ENCODE assay signal across 21 cellular contexts in the genomic region with DNA sequence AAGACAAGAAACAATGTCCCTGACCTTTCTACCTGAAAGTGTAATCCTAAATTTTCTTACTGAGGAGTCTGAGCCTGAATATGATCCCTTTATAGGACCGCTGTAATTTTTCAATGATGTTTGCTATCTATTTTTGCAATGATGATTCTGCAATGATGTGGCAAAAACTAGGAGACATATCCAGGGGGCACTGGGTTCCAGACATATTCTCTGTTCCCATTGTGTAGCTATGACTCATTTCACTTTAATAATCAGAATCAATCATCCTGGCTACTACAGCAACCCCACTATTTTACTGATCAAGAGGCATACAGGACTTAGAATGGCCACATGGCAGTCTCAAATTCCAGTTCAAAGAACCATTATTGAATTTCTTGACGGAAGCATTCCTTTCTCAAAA.
DNase-seq lines count a peak whose midpoint lies in the region; FAIRE-seq and TF ChIP-seq lines count a peak whose summit lies in the region.
"Had no signal": no experiment of that assay in that cellular context is flagged by ENCODE, and none has a peak within 500 bp of the region (broad histone marks: within the 10 kb centered on the region; RNA-seq: fewer than 3 reads in every experiment).

No MANE protein-coding gene starts in this region.

- peak; percentile 0 for DNase-seq in MCF 10A (ENCODE audit: unreplicated experiment)
- no peak for DNase-seq in breast epithelium (ENCODE audit: low spot score in 2 of 2)
- peak; percentile 14 for DNase-seq in astrocyte (ENCODE audit: low read depth)
- peak; percentile 32 for DNase-seq in fibroblast of mammary gland (ENCODE audit: low read depth)
- no peak for DNase-seq in NCI-H2171 treated with DMSO at 0.1 percent for 48 hours (lab: John Stamatoyannopoulos, UW)
- DNase-seq in dorsolateral prefrontal cortex, result no peak
- no peak for DNase-seq in GM13977 (ENCODE audit: low spot score)
- no peak for DNase-seq in iPS-NIHi7 (ENCODE audit: extremely low spot score)
- DNase-seq: AML-193, MV-4-11, NCI-H1694, NCI-H2081, NCI-H2171, NCI-H446, NCI-H526, OCI-M1, Right ventricle myocardium superior had no signal

- H2AFZ ChIP-seq in astrocyte (ENCODE audit: low read depth, low read length), result no peak overlapping the region
- H2AFZ ChIP-seq: GM23338 had no signal

- TF ChIP-seq POLR2A in breast epithelium (IDR thresholded peaks at IDR 0.05), result no peak

- H3K27me3 ChIP-seq in breast epithelium (no peaks in the 10 kb centered on the region), astrocyte (ENCODE audit: insufficient read depth, low read length) (no peaks in the 10 kb centered on the region), dorsolateral prefrontal cortex (no peaks in the 10 kb centered on the region)

- no peaks in the 10 kb centered on the region for H3K9me3 Mint-ChIP-seq in MCF 10A (ENCODE audit: unreplicated experiment)
- H3K9me3 Mint-ChIP-seq in astrocyte (ENCODE audit: unreplicated experiment), result no peaks in the 10 kb centered on the region
- H3K9me3 Mint-ChIP-seq: GM23338 had no signal

- H3K27me3 Mint-ChIP-seq in MCF 10A (ENCODE audit: insufficient read depth, unreplicated experiment) (no peaks in the 10 kb centered on the region), astrocyte (ENCODE audit: low read depth, unreplicated experiment) (no peaks in the 10 kb centered on the region)

- no peak overlapping the region for H3K27ac ChIP-seq in breast epithelium
- no peak overlapping the region for H3K27ac ChIP-seq in astrocyte (ENCODE audit: low read depth, low read length)
- H3K27ac ChIP-seq in dorsolateral prefrontal cortex, result no peak overlapping the region
- H3K27ac ChIP-seq: 22Rv1, C4-2B had no signal

- H3K4me3 Mint-ChIP-seq in MCF 10A (ENCODE audit: unreplicated experiment) (no peak overlapping the region), astrocyte (ENCODE audit: unreplicated experiment) (no peak overlapping the region)
- H3K4me3 Mint-ChIP-seq: GM23338 had no signal

- TF ChIP-seq CTCF in MCF 10A (IDR thresholded peaks at IDR 0.05; ENCODE audit: unreplicated experiment) (no peak), breast epithelium (IDR thresholded peaks at IDR 0.05) (no peak), astrocyte (IDR thresholded peaks at IDR 0.05; ENCODE audit: insufficient read depth, low read depth, low read length) (no peak), fibroblast of mammary gland (conservative IDR thresholded peaks at IDR 0.05; ENCODE audit: control insufficient read depth, insufficient read depth, low read depth, low read length) (no peak), dorsolateral prefrontal cortex (IDR thresholded peaks at IDR 0.05 in 54 of 56, conservative IDR thresholded peaks at IDR 0.05 in 2 of 56; ENCODE audit: low read depth in 1 of 56, partially characterized antibody in 56 of 56) (no peak), GM13977 (IDR thresholded peaks at IDR 0.05; ENCODE audit: extremely low read depth, insufficient read depth, missing control alignments) (no peak)

- H3K9ac ChIP-seq in astrocyte (ENCODE audit: low read length), result no peak overlapping the region

- H3K27ac Mint-ChIP-seq in MCF 10A (ENCODE audit: low read depth, unreplicated experiment) (no peak overlapping the region), astrocyte (ENCODE audit: unreplicated experiment) (no peak overlapping the region)
- H3K27ac Mint-ChIP-seq: GM23338 had no signal

- no TSS peak for BruUV-seq in MCF 10A (replicated peaks; lab: Mats Ljungman, UMichigan)

- in situ Hi-C loops in GM13977 (cut with MboI; ENCODE audit: low pct_unique_long_range_greater_than_20kb, low sequenced_read_pairs, unreplicated experiment), result no loop called here

- no peak for FAIRE-seq in astrocyte (lab: Jason Lieb, UNC)
- FAIRE-seq: HTR-8/SVneo had no signal

- intact Hi-C loops in MCF 10A (cut with micrococcal nuclease), result no loop called here
- intact Hi-C loops in breast epithelium (cut with DNase I; ENCODE audit: low total_unique reads), result no loop called here
- intact Hi-C loops in dorsolateral prefrontal cortex (cut with DNase I), result no loop called here

- POLR2A ChIA-PET in MCF 10A (lab: Yijun Ruan, JAX), result no interaction called here

- H3K4me1 ChIP-seq in breast epithelium, result no peaks in the 10 kb centered on the region
- no peaks in the 10 kb centered on the region for H3K4me1 ChIP-seq in astrocyte (ENCODE audit: insufficient read depth, low read length)

- H3K9me3 ChIP-seq in breast epithelium, result no peaks in the 10 kb centered on the region
- H3K9me3 ChIP-seq in astrocyte (ENCODE audit: insufficient read depth, low read depth, low read length), result no peaks in the 10 kb centered on the region

- H3K79me2 ChIP-seq in astrocyte (ENCODE audit: insufficient read depth, low read length), result no peaks in the 10 kb centered on the region

- H3K36me3 Mint-ChIP-seq in MCF 10A (ENCODE audit: insufficient read depth, unreplicated experiment) (peaks cover 80% of the 10 kb centered on the region), astrocyte (ENCODE audit: low read depth, unreplicated experiment) (peaks cover 15% of the 10 kb centered on the region)

- H3K4me1 Mint-ChIP-seq in MCF 10A (ENCODE audit: insufficient read depth, unreplicated experiment) (no peaks in the 10 kb centered on the region), astrocyte (ENCODE audit: low read depth, unreplicated experiment) (no peaks in the 10 kb centered on the region)
- H3K4me1 Mint-ChIP-seq: GM23338 had no signal

- H3K36me3 ChIP-seq in breast epithelium, result no peaks in the 10 kb centered on the region
- peaks cover 20% of the 10 kb centered on the region for H3K36me3 ChIP-seq in astrocyte (ENCODE audit: insufficient read depth, low read length)

- H3K4me3 ChIP-seq in breast epithelium, result no peak overlapping the region
- H3K4me3 ChIP-seq in astrocyte (ENCODE audit: insufficient read depth, low read depth, low read length), result no peak overlapping the region
- H3K4me3 ChIP-seq in fibroblast of mammary gland (ENCODE audit: control insufficient read depth, low read depth, low read length), result no peak overlapping the region
- no peak overlapping the region for H3K4me3 ChIP-seq in dorsolateral prefrontal cortex
- H3K4me3 ChIP-seq: GM23338 had no signal

- no peak overlapping the region for H3K4me2 ChIP-seq in astrocyte (ENCODE audit: low read length)
- H3K4me2 ChIP-seq: GM23338 had no signal

- no peaks in the 10 kb centered on the region for H4K20me1 ChIP-seq in astrocyte (ENCODE audit: insufficient read depth, low read length)

- CTCF ChIA-PET in MCF 10A (lab: Yijun Ruan, JAX), result interaction anchor here (0.7 to 1.0 kb wide), 2 partner anchors 49 to 228 kb away, joined by 3 to 4 read pairs; no protein-coding TSS in a partner anchor

Comparison
In these comparisons a context has a peak if more than half of its experiments do, and no peak if none do; other contexts are left out.
1. DNase-seq: peak in MCF 10A (single experiment), astrocyte (single experiment) and fibroblast of mammary gland (single experiment); none in breast epithelium (0 of 2), NCI-H2171 treated with DMSO at 0.1 percent for 48 hours (single experiment), dorsolateral prefrontal cortex (0 of 10), GM13977 (single experiment) and iPS-NIHi7 (single experiment).